8 cellular contexts compared by ENCODE assay signal in genomic region chr3:52317601-52318000, GRCh38.
DNase-seq lines count a peak whose midpoint lies in the region; ATAC-seq and TF ChIP-seq lines count a peak whose summit lies in the region.

No MANE protein-coding gene starts in this region.

- TF ChIP-seq CTCF in GM10266 (IDR thresholded peaks at IDR 0.05; ENCODE audit: control insufficient read depth, insufficient read depth, low read depth, missing control alignments), result no peak

- ATAC-seq in HG03108 (IDR thresholded peaks at IDR 0.05; ENCODE audit: unreplicated experiment), result no peak
- no peak for ATAC-seq in GM18861 (IDR thresholded peaks at IDR 0.05; ENCODE audit: unreplicated experiment)

- peak; percentile 57 for DNase-seq in GM10266 (ENCODE audit: extremely low spot score)
- DNase-seq in SHP77 treated with DMSO at 0.1 percent for 48 hours (lab: John Stamatoyannopoulos, UW), result peak; percentile 50
- DNase-seq in activated naive CD8-positive, alpha-beta T cell treated with anti-CD3 and anti-CD28 coated beads, Interleukin-2, amount 50 U/mL, for 16 hours (ENCODE audit: low read depth, low spot score), result peak; percentile 25
- DNase-seq in iPS DF 19.7 (ENCODE audit: low read depth, low spot score), result peak; percentile 61
- DNase-seq in stimulated activated CD4-positive, alpha-beta T cell treated with anti-CD3 and anti-CD28 coated beads, Interleukin-12 subunit alpha, Interleukin-12 subunit beta, amount 100 ng/mL, for 4 hours, result peak; percentile 65
- no peak for DNase-seq in superior temporal gyrus (ENCODE audit: extremely low spot score)
